ENCODE assay signal across 12 cellular contexts in the genomic region with DNA sequence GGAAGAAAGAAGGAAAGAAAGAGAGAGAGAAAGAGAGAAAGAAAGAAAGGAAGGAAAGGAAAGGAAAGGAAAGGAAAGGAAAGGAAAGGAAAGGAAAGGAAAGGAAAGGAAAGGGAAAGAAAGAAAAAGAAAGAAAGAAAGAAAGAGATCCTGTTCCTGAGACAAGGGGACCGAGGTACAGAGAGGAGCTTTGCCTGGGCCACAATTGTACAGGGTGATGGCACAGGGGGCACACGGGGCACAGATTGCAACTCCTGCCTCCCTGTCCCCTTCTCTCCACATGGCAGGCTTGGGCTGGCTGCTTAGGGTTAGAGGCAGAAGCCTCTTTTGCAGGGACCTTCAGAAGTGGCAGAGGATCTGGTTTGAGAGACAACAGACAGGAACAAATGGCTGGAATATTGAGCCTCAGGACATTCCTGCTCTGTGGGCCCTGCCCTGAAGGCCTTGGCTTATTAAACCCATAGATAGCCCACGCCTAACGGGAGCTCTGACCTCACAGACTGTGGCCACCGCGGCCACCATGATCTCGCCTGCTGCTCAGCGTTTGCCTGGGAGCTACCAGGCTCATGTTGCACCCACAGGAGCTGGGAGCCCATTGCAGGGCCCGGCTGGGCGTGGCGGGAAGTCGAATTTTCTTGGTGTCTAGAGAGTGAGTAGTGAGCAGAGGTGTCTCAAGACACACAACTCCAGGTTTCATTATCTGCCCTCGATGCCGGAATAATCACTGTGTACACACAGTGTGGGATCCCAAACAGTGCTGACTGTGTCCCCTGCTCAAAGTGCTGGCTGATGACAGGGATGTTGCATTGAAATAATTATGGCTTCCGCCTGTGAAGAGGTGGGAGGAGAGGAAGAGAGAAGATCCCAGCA.
A peak's percentile ranks its signal among the peaks of the same experiment; 100 is the strongest.
DNase-seq lines count a peak whose midpoint lies in the region; ATAC-seq, FAIRE-seq and TF ChIP-seq lines count a peak whose summit lies in the region.
"Had no signal": no experiment of that assay in that cellular context is flagged by ENCODE, and none has a peak within 500 bp of the region (broad histone marks: within the 10 kb centered on the region; RNA-seq: fewer than 3 reads in every experiment).

No MANE protein-coding gene starts in this region.

- H3K18ac ChIP-seq in IMR-90 (ENCODE audit: low read depth, low read length), result no peak overlapping the region

- no peaks in the 10 kb centered on the region; a peak in 2 of 22 replicates for H3K9me3 ChIP-seq in BLaER1 treated with 17β-estradiol and CSF1 and Interleukin-3, amounts not matched to agents 10 nM and 100 nM (replicated peaks in 1 of 11)
- H3K9me3 ChIP-seq in IMR-90 (ENCODE audit: control insufficient read depth, insufficient read depth, low read length) (no peaks in the 10 kb centered on the region), kidney (ENCODE audit: control insufficient read depth in 1 of 2, low read length in 2 of 2) (no peaks in the 10 kb centered on the region)

- TF ChIP-seq CTCF in IMR-90 (conservative IDR thresholded peaks at IDR 0.05; ENCODE audit: low read depth, low read length) (no peak), kidney (IDR thresholded peaks at IDR 0.05; ENCODE audit: borderline replicate concordance, extremely low read depth, insufficient read depth) (no peak)

- TF ChIP-seq POLR2A in IMR-90 (IDR thresholded peaks at IDR 0.05; ENCODE audit: low read depth, low read length), result no peak

- peak overlapping the region; percentile 42; the same call in 1 of the 2 replicates for H2BK120ac ChIP-seq in IMR-90 (ENCODE audit: low read depth, low read length)

- peak overlapping the region in 10 of 11 experiments; percentile 7 to 78 (median 36); a peak in 9 of 22 replicates for H3K9ac ChIP-seq in BLaER1 treated with 17β-estradiol and CSF1 and Interleukin-3, amounts not matched to agents 10 nM and 100 nM
- H3K9ac ChIP-seq in IMR-90 (ENCODE audit: low read depth, low read length) (no peak overlapping the region), kidney (ENCODE audit: low read length in 2 of 2) (no peak overlapping the region)
- H3K9ac ChIP-seq: parathyroid adenoma had no signal

- in situ Hi-C loops in IMR-90 (cut with MboI; ENCODE audit: low sequenced_read_pairs), result no loop called here

- no peak overlapping the region for H2AK9ac ChIP-seq in IMR-90 (replicated peaks; ENCODE audit: low read depth, low read length, poor library complexity)

- DNase-seq in IMR-90 (peak; percentile 35), SK-N-DZ (ENCODE audit: low spot score) (peak; percentile 55), kidney (peak; percentile 62), NCI-H524 treated with DMSO at 0.1 percent for 48 hours (lab: John Stamatoyannopoulos, UW) (no peak), RKO (ENCODE audit: low spot score) (no peak), Right ventricle myocardium inferior (ENCODE audit: missing footprints) (no peak)
- DNase-seq: CD8-positive, alpha-beta memory T cell; hippocampal formation; Right ventricle myocardium superior had no signal

- no peak overlapping the region for H3K4me3 ChIP-seq in BLaER1 treated with 17β-estradiol and CSF1 and Interleukin-3, amounts not matched to agents 10 nM and 100 nM
- H3K4me3 ChIP-seq in IMR-90 (ENCODE audit: insufficient read depth, low read depth, low read length) (no peak overlapping the region), kidney (ENCODE audit: low read length in 2 of 2) (no peak overlapping the region)

- TF ChIP-seq RAD21 in IMR-90 (IDR thresholded peaks at IDR 0.05; ENCODE audit: low read length), result no peak

- BruUV-seq in IMR-90 (replicated peaks; lab: Mats Ljungman, UMichigan), result no TSS peak

- H4K5ac ChIP-seq in IMR-90 (ENCODE audit: low read depth, low read length), result no peak overlapping the region

- no peak overlapping the region for H2BK15ac ChIP-seq in IMR-90 (ENCODE audit: low read depth, low read length)

- H3K56ac ChIP-seq in IMR-90 (ENCODE audit: extremely low read depth, insufficient read depth, low read length), result no peak overlapping the region

- no peak for FAIRE-seq in kidney (lab: Jason Lieb, UNC)

- peak overlapping the region; percentile 70 to 97 (median 94) for H3K4me2 ChIP-seq in BLaER1 treated with 17β-estradiol and CSF1 and Interleukin-3, amounts not matched to agents 10 nM and 100 nM
- H3K4me2 ChIP-seq in IMR-90 (ENCODE audit: low read depth, low read length), result no peak overlapping the region

- CTCF ChIA-PET in IMR-90 (lab: Yijun Ruan, JAX), result no interaction called here

- H3K14ac ChIP-seq in IMR-90 (replicated peaks; ENCODE audit: low read depth, low read length), result 0 out of 2 replicates have a peak overlapping the region, but pooled peaks have one; percentile 48

- peak overlapping the region; percentile 16; the same call in 1 of the 2 replicates for H2BK20ac ChIP-seq in IMR-90 (ENCODE audit: low read depth, low read length)

- no peaks in the 10 kb centered on the region for H3K36me3 ChIP-seq in BLaER1 treated with 17β-estradiol and CSF1 and Interleukin-3, amounts not matched to agents 10 nM and 100 nM
- H3K36me3 ChIP-seq in IMR-90 (ENCODE audit: control insufficient read depth, insufficient read depth, low read length) (no peaks in the 10 kb centered on the region), kidney (ENCODE audit: control insufficient read depth in 1 of 2, insufficient read depth in 2 of 2, low read length in 2 of 2) (no peaks in the 10 kb centered on the region)

- H3K4me1 ChIP-seq in BLaER1 treated with 17β-estradiol and CSF1 and Interleukin-3, amounts not matched to agents 10 nM and 100 nM, result peaks cover 53 to 72% (median 57%) of the 10 kb centered on the region in 10 experiments
- H3K4me1 ChIP-seq in IMR-90 (ENCODE audit: control insufficient read depth, insufficient read depth, low read length) (peaks cover 11% of the 10 kb centered on the region), kidney (ENCODE audit: control insufficient read depth in 1 of 2, insufficient read depth in 1 of 2, low read depth in 1 of 2, low read length in 2 of 2) (peaks cover 8 to 15% of the 10 kb centered on the region in 2 donors)
- H3K4me1 ChIP-seq: parathyroid adenoma had no signal

- no peak overlapping the region for H2BK5ac ChIP-seq in IMR-90 (ENCODE audit: low read depth, low read length, poor library complexity, severe bottlenecking)

- WGBS in IMR-90 (ENCODE audit: extremely low coverage in 2 of 2, insufficient read length in 1 of 2), 2 experiments, result 83% methylated on average over 5 of the region's 15 CpGs; no CpG with 5 or more reads in 1 of the 2 experiments

- H3K9me1 ChIP-seq in IMR-90 (ENCODE audit: insufficient read depth, low read length), result no peaks in the 10 kb centered on the region; the same call in 1 of the 2 replicates

- ATAC-seq in IMR-90 (ENCODE audit: low read depth) (no peak), GM21717 (IDR thresholded peaks at IDR 0.05; ENCODE audit: unreplicated experiment) (no peak), Right ventricle myocardium inferior (no peak)

- no peak overlapping the region for H3K23ac ChIP-seq in IMR-90 (ENCODE audit: low read depth, low read length)

- H2AK5ac ChIP-seq in IMR-90 (ENCODE audit: low read depth, low read length), result peak overlapping the region; percentile 2; the same call in 1 of the 2 replicates

- H4K91ac ChIP-seq in IMR-90 (ENCODE audit: insufficient read depth, low read depth, low read length), result 0 out of 2 replicates have a peak overlapping the region, but pooled peaks have one; percentile 10

- H4K8ac ChIP-seq in IMR-90 (ENCODE audit: low read depth in 2 of 2, low read length in 2 of 2), result no peak overlapping the region

- no peaks in the 10 kb centered on the region for H3K27me3 ChIP-seq in BLaER1 treated with 17β-estradiol and CSF1 and Interleukin-3, amounts not matched to agents 10 nM and 100 nM
- H3K27me3 ChIP-seq in IMR-90 (ENCODE audit: control insufficient read depth, insufficient read depth, low read length), result no peaks in the 10 kb centered on the region

- H3K79me1 ChIP-seq in IMR-90 (ENCODE audit: low read depth in 1 of 2, low read length in 2 of 2), result no peaks in the 10 kb centered on the region

- POLR2A ChIA-PET in IMR-90 (lab: Charles Lee; ENCODE audit: unreplicated experiment), result no interaction called here

- no peaks in the 10 kb centered on the region for H4K20me1 ChIP-seq in BLaER1 treated with 17β-estradiol and CSF1 and Interleukin-3, amounts not matched to agents 10 nM and 100 nM
- H4K20me1 ChIP-seq in IMR-90 (ENCODE audit: insufficient read depth, low read length), result peaks cover 2% of the 10 kb centered on the region; the same call in 1 of the 2 replicates

- peak overlapping the region; percentile 46 for H3K4ac ChIP-seq in IMR-90 (ENCODE audit: low read depth, low read length)

- H2AFZ ChIP-seq in IMR-90 (replicated peaks; ENCODE audit: low read length, poor library complexity), result peak overlapping the region; percentile 58
- H2AFZ ChIP-seq: parathyroid adenoma had no signal

- H3K27ac ChIP-seq in BLaER1 treated with 17β-estradiol and CSF1 and Interleukin-3, amounts not matched to agents 10 nM and 100 nM, result peak overlapping the region in 10 of 11 experiments; percentile 29 to 88 (median 84); a peak in 17 of 22 replicates
- H3K27ac ChIP-seq in IMR-90 (ENCODE audit: insufficient read depth, low read length), result no peak overlapping the region
- H3K27ac ChIP-seq in kidney (ENCODE audit: low read depth in 2 of 2, low read length in 2 of 2), result no peak overlapping the region
- H3K27ac ChIP-seq: parathyroid adenoma had no signal

- dilution Hi-C loops in IMR-90 (cut with HindIII; ENCODE audit: low sequenced_read_pairs, unreplicated experiment), result no loop called here

- intact Hi-C loops in IMR-90 (cut with micrococcal nuclease), result no loop called here
- intact Hi-C loops in kidney (cut with DNase I), result no loop called here
- intact Hi-C loops in Right ventricle myocardium inferior (cut with DNase I), result no loop called here

TF ChIP-seq in IMR-90, 13 proteins besides CTCF, POLR2A, EP300 and RAD21:
- TF ChIP-seq, protein P1, sequence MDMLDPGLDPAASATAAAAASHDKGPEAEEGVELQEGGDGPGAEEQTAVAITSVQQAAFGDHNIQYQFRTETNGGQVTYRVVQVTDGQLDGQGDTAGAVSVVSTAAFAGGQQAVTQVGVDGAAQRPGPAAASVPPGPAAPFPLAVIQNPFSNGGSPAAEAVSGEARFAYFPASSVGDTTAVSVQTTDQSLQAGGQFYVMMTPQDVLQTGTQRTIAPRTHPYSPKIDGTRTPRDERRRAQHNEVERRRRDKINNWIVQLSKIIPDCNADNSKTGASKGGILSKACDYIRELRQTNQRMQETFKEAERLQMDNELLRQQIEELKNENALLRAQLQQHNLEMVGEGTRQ (IDR thresholded peaks at IDR 0.05; ENCODE audit: low read depth, low read length), result no peak
- TF ChIP-seq, protein P2, sequence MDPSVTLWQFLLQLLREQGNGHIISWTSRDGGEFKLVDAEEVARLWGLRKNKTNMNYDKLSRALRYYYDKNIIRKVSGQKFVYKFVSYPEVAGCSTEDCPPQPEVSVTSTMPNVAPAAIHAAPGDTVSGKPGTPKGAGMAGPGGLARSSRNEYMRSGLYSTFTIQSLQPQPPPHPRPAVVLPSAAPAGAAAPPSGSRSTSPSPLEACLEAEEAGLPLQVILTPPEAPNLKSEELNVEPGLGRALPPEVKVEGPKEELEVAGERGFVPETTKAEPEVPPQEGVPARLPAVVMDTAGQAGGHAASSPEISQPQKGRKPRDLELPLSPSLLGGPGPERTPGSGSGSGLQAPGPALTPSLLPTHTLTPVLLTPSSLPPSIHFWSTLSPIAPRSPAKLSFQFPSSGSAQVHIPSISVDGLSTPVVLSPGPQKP (IDR thresholded peaks at IDR 0.05; ENCODE audit: borderline replicate concordance, low read depth, low read length), result no peak

Comparison
In these comparisons a context has a peak if more than half of its experiments do, and no peak if none do; other contexts are left out.
1. H3K27ac ChIP-seq: peak in BLaER1 treated with 17β-estradiol and CSF1 and Interleukin-3, amounts not matched to agents 10 nM and 100 nM (10 of 11); none in IMR-90 (single experiment) and kidney (0 of 2).
2. H3K9ac ChIP-seq: peak in BLaER1 treated with 17β-estradiol and CSF1 and Interleukin-3, amounts not matched to agents 10 nM and 100 nM (10 of 11); none in IMR-90 (single experiment) and kidney (0 of 2).
3. DNase-seq: peak in IMR-90 (single experiment), SK-N-DZ (single experiment) and kidney (single experiment); none in NCI-H524 treated with DMSO at 0.1 percent for 48 hours (single experiment), RKO (single experiment) and Right ventricle myocardium inferior (single experiment).